Comparison of ENCODE assay signal across 25 cellular contexts in genomic region chr4:187010052-187010451, GRCh38.
A peak's percentile ranks its signal among the peaks of the same experiment; 100 is the strongest.
DNase-seq lines count a peak whose midpoint lies in the region; ATAC-seq and TF ChIP-seq lines count a peak whose summit lies in the region.
"Had no signal": no experiment of that assay in that cellular context is flagged by ENCODE, and none has a peak within 500 bp of the region (broad histone marks: within the 10 kb centered on the region; RNA-seq: fewer than 3 reads in every experiment).

No MANE protein-coding gene starts in this region.

- no peaks in the 10 kb centered on the region for H3K9me3 ChIP-seq in mammary epithelial cell (replicated peaks; ENCODE audit: insufficient read depth, low read length)
- H3K9me3 ChIP-seq in lung (ENCODE audit: control insufficient read depth in 2 of 2, insufficient read depth in 1 of 2, low read length in 1 of 2) = peaks cover 0 to 2% of the 10 kb centered on the region in 2 donors
- H3K9me3 ChIP-seq: BLaER1, Caco-2 had no signal

- no peaks in the 10 kb centered on the region for H3K79me2 ChIP-seq in mammary epithelial cell (ENCODE audit: insufficient read depth, low read length)

- H3K4me3 Mint-ChIP-seq in MCF 10A (ENCODE audit: unreplicated experiment) (no peak overlapping the region), chondrocyte (ENCODE audit: unreplicated experiment) (no peak overlapping the region)
- H3K4me3 Mint-ChIP-seq: CD4-positive, alpha-beta memory T cell had no signal

- BruUV-seq in mammary epithelial cell (replicated peaks; lab: Mats Ljungman, UMichigan) (no TSS peak), MCF 10A (replicated peaks; lab: Mats Ljungman, UMichigan) (no TSS peak)

- POLR2A ChIA-PET in MCF 10A (lab: Yijun Ruan, JAX) = interaction anchor here (0.6 to 0.8 kb wide), 2 partner anchors 62 to 105 kb away, joined by 3 read pairs; no protein-coding TSS in a partner anchor

- H3K9me3 Mint-ChIP-seq in MCF 10A (ENCODE audit: unreplicated experiment) (peaks cover 6% of the 10 kb centered on the region), chondrocyte (ENCODE audit: low read depth) (peaks cover 6% of the 10 kb centered on the region)

- CTCF ChIA-PET in mammary epithelial cell (lab: Charles Lee; ENCODE audit: low non-redundant PET) (no interaction called here), MCF 10A (lab: Yijun Ruan, JAX) (interaction anchor here (0.8 kb wide), 1 partner anchor 72 kb away, joined by 3 read pairs; no protein-coding TSS in a partner anchor)

- ATAC-seq in lung (ENCODE audit: insufficient read depth, low FRiP score) (peak; percentile 69), GM19467 (IDR thresholded peaks at IDR 0.05; ENCODE audit: unreplicated experiment) (no peak)

- H3K36me3 Mint-ChIP-seq in MCF 10A (ENCODE audit: insufficient read depth, unreplicated experiment) = no peaks in the 10 kb centered on the region
- no peaks in the 10 kb centered on the region for H3K36me3 Mint-ChIP-seq in chondrocyte (ENCODE audit: low read depth)
- H3K36me3 Mint-ChIP-seq: CD4-positive, alpha-beta memory T cell had no signal

- H3K4me1 ChIP-seq in mammary epithelial cell (ENCODE audit: insufficient read depth, low read length) (peaks cover 13% of the 10 kb centered on the region), lung (ENCODE audit: control insufficient read depth in 2 of 2, insufficient read depth in 2 of 2, low read length in 2 of 2) (no peaks in the 10 kb centered on the region)
- H3K4me1 ChIP-seq: Caco-2 had no signal

- dilution Hi-C loops in mammary epithelial cell (cut with HindIII; ENCODE audit: low sequenced_read_pairs) = no loop called here

- WGBS in mammary epithelial cell (ENCODE audit: low coverage, missing lambda C conversion rate) = 91% methylated on average over 3 of the region's 3 CpGs
- WGBS in lung, 2 donors = 67 to 83% methylated on average over 3 of the region's 3 CpGs

- no peak for TF ChIP-seq CTCF in mammary epithelial cell (conservative IDR thresholded peaks at IDR 0.05 in 1 of 2, IDR thresholded peaks at IDR 0.05 in 1 of 2; ENCODE audit: extremely low read depth in 1 of 2, insufficient read depth in 1 of 2, low read depth in 1 of 2, low read length in 2 of 2)
- TF ChIP-seq CTCF in MCF 10A (IDR thresholded peaks at IDR 0.05; ENCODE audit: unreplicated experiment) = no peak
- no peak for TF ChIP-seq CTCF in brain microvascular endothelial cell (IDR thresholded peaks at IDR 0.05; ENCODE audit: low read depth, low read length, missing control alignments)
- no peak for TF ChIP-seq CTCF in lung (IDR thresholded peaks at IDR 0.05; ENCODE audit: control extremely low read depth, extremely low read depth)
- no peak for TF ChIP-seq CTCF in chondrocyte (IDR thresholded peaks at IDR 0.05)

- no peaks in the 10 kb centered on the region for H3K27me3 ChIP-seq in mammary epithelial cell (ENCODE audit: insufficient read depth, low read length)
- no peaks in the 10 kb centered on the region for H3K27me3 ChIP-seq in brain microvascular endothelial cell (replicated peaks)
- no peaks in the 10 kb centered on the region for H3K27me3 ChIP-seq in lung (ENCODE audit: control insufficient read depth, insufficient read depth)
- H3K27me3 ChIP-seq: BLaER1 had no signal

- in situ Hi-C loops in mammary epithelial cell (cut with MboI; ENCODE audit: low sequenced_read_pairs in 2 of 2) = no loop called here
- in situ Hi-C loops in brain microvascular endothelial cell (cut with HindIII; ENCODE audit: low pct_ligation_motif_present, low sequenced_read_pairs) = no loop called here

- no peaks in the 10 kb centered on the region for H4K20me1 ChIP-seq in mammary epithelial cell (ENCODE audit: insufficient read depth, low read length)
- H4K20me1 ChIP-seq: BLaER1 had no signal

- H3K36me3 ChIP-seq in mammary epithelial cell (ENCODE audit: insufficient read depth, low read length) = no peaks in the 10 kb centered on the region
- H3K36me3 ChIP-seq in brain microvascular endothelial cell (replicated peaks) = no peaks in the 10 kb centered on the region
- no peaks in the 10 kb centered on the region for H3K36me3 ChIP-seq in lung (ENCODE audit: control insufficient read depth in 2 of 2, insufficient read depth in 2 of 2, low read length in 2 of 2)
- H3K36me3 ChIP-seq: BLaER1 had no signal

- no peak overlapping the region for H3K27ac Mint-ChIP-seq in MCF 10A (ENCODE audit: low read depth, unreplicated experiment)
- no peak overlapping the region for H3K27ac Mint-ChIP-seq in chondrocyte (ENCODE audit: unreplicated experiment)
- H3K27ac Mint-ChIP-seq: CD4-positive, alpha-beta memory T cell had no signal

- no peak overlapping the region for H3K9ac ChIP-seq in mammary epithelial cell (ENCODE audit: insufficient read depth, low read length)
- H3K9ac ChIP-seq: BLaER1, KMS-11 had no signal

- no peak overlapping the region for H2AFZ ChIP-seq in mammary epithelial cell (ENCODE audit: low read depth, low read length)

- H3K4me1 Mint-ChIP-seq in MCF 10A (ENCODE audit: insufficient read depth, unreplicated experiment) (peaks cover 9% of the 10 kb centered on the region), chondrocyte (ENCODE audit: low read depth) (peaks cover 30% of the 10 kb centered on the region)
- H3K4me1 Mint-ChIP-seq: CD4-positive, alpha-beta memory T cell had no signal

- H3K27ac ChIP-seq in mammary epithelial cell (ENCODE audit: insufficient read depth, low read depth, low read length) (no peak overlapping the region), brain microvascular endothelial cell (no peak overlapping the region), lung (ENCODE audit: low read depth in 1 of 2, low read length in 1 of 2) (no peak overlapping the region)
- H3K27ac ChIP-seq: 22Rv1, BLaER1, KMS-11 had no signal

- peak; percentile 13 for DNase-seq in mammary epithelial cell
- DNase-seq in MCF 10A (ENCODE audit: unreplicated experiment) = no peak
- peak; percentile 16 for DNase-seq in brain microvascular endothelial cell
- no peak for DNase-seq in lung (ENCODE audit: low spot score)
- no peak for DNase-seq in chondrocyte (ENCODE audit: low spot score)
- no peak for DNase-seq in OCI-M2 (lab: John Stamatoyannopoulos, UW; ENCODE audit: unreplicated experiment)
- DNase-seq in inferior parietal cortex (ENCODE audit: extremely low spot score) = no peak
- DNase-seq: ACHN; Caco-2; CD4-positive, alpha-beta memory T cell; GOT3; HCEC 1CT; MV-4-11; NCI-H1105 treated with DMSO at 0.1 percent for 48 hours; NCI-H2081; NCI-H2171; NCI-H345; NCI-H524; NCI-H774; NK-92 treated with Interleukin-12 subunit alpha and Interleukin-12 subunit beta, amount 100 ng/mL, for 24 hours; Right ventricle myocardium superior had no signal

- H3K4me2 ChIP-seq in mammary epithelial cell (ENCODE audit: insufficient read depth, low read depth, low read length) = no peak overlapping the region
- H3K4me2 ChIP-seq: KMS-11 had no signal

- intact Hi-C loops in mammary epithelial cell (cut with micrococcal nuclease) = no loop called here
- intact Hi-C loops in MCF 10A (cut with micrococcal nuclease) = no loop called here

- H3K27me3 Mint-ChIP-seq in MCF 10A (ENCODE audit: insufficient read depth, unreplicated experiment) (no peaks in the 10 kb centered on the region), chondrocyte (ENCODE audit: low read depth) (no peaks in the 10 kb centered on the region)
- H3K27me3 Mint-ChIP-seq: CD4-positive, alpha-beta memory T cell had no signal

- H3K4me3 ChIP-seq in mammary epithelial cell (replicated peaks in 1 of 3; ENCODE audit: insufficient read depth in 1 of 3, low read depth in 2 of 3, low read length in 3 of 3) (no peak overlapping the region), brain microvascular endothelial cell (ENCODE audit: low read depth, low read length) (no peak overlapping the region), lung (no peak overlapping the region)
- H3K4me3 ChIP-seq: BLaER1 had no signal

Comparison
In these comparisons a context has a peak if more than half of its experiments do, and no peak if none do; other contexts are left out.
1. DNase-seq: peak in mammary epithelial cell (single experiment) and brain microvascular endothelial cell (single experiment); none in MCF 10A (single experiment), lung (single experiment), chondrocyte (single experiment), OCI-M2 (single experiment) and inferior parietal cortex (single experiment).